17 cellular contexts compared by ENCODE assay signal in genomic region chr15:72488558-72488957, GRCh38. TPM values are rescaled to one million over a fixed set of nuclear protein-coding genes. Genes with fewer than 3 reads are reported as not detected.
DNase-seq lines count a peak whose midpoint lies in the region; ATAC-seq and TF ChIP-seq lines count a peak whose summit lies in the region.
"Had no signal": no experiment of that assay in that cellular context is flagged by ENCODE, and none has a peak within 500 bp of the region (broad histone marks: within the 10 kb centered on the region; RNA-seq: fewer than 3 reads in every experiment).

No MANE protein-coding gene starts in this region.

- H3K9me3 Mint-ChIP-seq in GM23338: no peaks in the 10 kb centered on the region
- H3K9me3 Mint-ChIP-seq in central memory CD8-positive, alpha-beta T cell: no peaks in the 10 kb centered on the region
- H3K9me3 Mint-ChIP-seq in progenitor cell of endocrine pancreas (ENCODE audit: low read depth): no peaks in the 10 kb centered on the region
- no peaks in the 10 kb centered on the region for H3K9me3 Mint-ChIP-seq in activated T-helper 17 cell treated with anti-CD3 and anti-CD28 coated beads, Interleukin-2, amount 50 U/mL, for 72 hours
- H3K9me3 Mint-ChIP-seq in activated CD4-positive, alpha-beta memory T cell treated with anti-CD3 and anti-CD28 coated beads, Interleukin-2, amount 10 ng/mL, durations not matched to agents 7 days and 5 days: no peaks in the 10 kb centered on the region

- ATAC-seq in GM23338: no peak
- no peak for ATAC-seq in central memory CD8-positive, alpha-beta T cell (replicated peaks; ENCODE audit: extremely low read depth, poor library complexity, severe bottlenecking)
- ATAC-seq in activated T-helper 17 cell treated with anti-CD3 and anti-CD28 coated beads, Interleukin-2, amount 50 U/mL, for 72 hours (replicated peaks): no peak
- ATAC-seq: K562, Panc1 had no signal

- no peaks in the 10 kb centered on the region for H3K27me3 Mint-ChIP-seq in GM23338 (ENCODE audit: insufficient read depth, low read depth, poor library complexity)
- H3K27me3 Mint-ChIP-seq in central memory CD8-positive, alpha-beta T cell: no peaks in the 10 kb centered on the region
- H3K27me3 Mint-ChIP-seq in progenitor cell of endocrine pancreas: no peaks in the 10 kb centered on the region
- no peaks in the 10 kb centered on the region for H3K27me3 Mint-ChIP-seq in activated T-helper 17 cell treated with anti-CD3 and anti-CD28 coated beads, Interleukin-2, amount 50 U/mL, for 72 hours
- H3K27me3 Mint-ChIP-seq in activated CD4-positive, alpha-beta memory T cell treated with anti-CD3 and anti-CD28 coated beads, Interleukin-2, amount 10 ng/mL, durations not matched to agents 7 days and 5 days: no peaks in the 10 kb centered on the region

- peaks cover 18% of the 10 kb centered on the region; the same call in 2 of the 3 replicates for H3K36me3 Mint-ChIP-seq in GM23338 (ENCODE audit: low read depth)
- H3K36me3 Mint-ChIP-seq in central memory CD8-positive, alpha-beta T cell (ENCODE audit: insufficient read depth): peaks cover 14% of the 10 kb centered on the region
- peaks cover 10% of the 10 kb centered on the region for H3K36me3 Mint-ChIP-seq in progenitor cell of endocrine pancreas (ENCODE audit: insufficient read depth)
- H3K36me3 Mint-ChIP-seq in activated T-helper 17 cell treated with anti-CD3 and anti-CD28 coated beads, Interleukin-2, amount 50 U/mL, for 72 hours (ENCODE audit: low read depth): peaks cover 37% of the 10 kb centered on the region
- H3K36me3 Mint-ChIP-seq in activated CD4-positive, alpha-beta memory T cell treated with anti-CD3 and anti-CD28 coated beads, Interleukin-2, amount 10 ng/mL, durations not matched to agents 7 days and 5 days (ENCODE audit: low read depth): peaks cover 17% of the 10 kb centered on the region

- H3K27me3 ChIP-seq in GM23338 (ENCODE audit: insufficient read depth): no peaks in the 10 kb centered on the region
- no peaks in the 10 kb centered on the region for H3K27me3 ChIP-seq in thyroid gland
- H3K27me3 ChIP-seq: SJSA1 had no signal

- H3K4me3 Mint-ChIP-seq in GM23338 (no peak overlapping the region), progenitor cell of endocrine pancreas (ENCODE audit: low read depth) (no peak overlapping the region)
- H3K4me3 Mint-ChIP-seq in central memory CD8-positive, alpha-beta T cell: peak overlapping the region; percentile 21
- H3K4me3 Mint-ChIP-seq in activated T-helper 17 cell treated with anti-CD3 and anti-CD28 coated beads, Interleukin-2, amount 50 U/mL, for 72 hours: no peak overlapping the region
- no peak overlapping the region for H3K4me3 Mint-ChIP-seq in activated CD4-positive, alpha-beta memory T cell treated with anti-CD3 and anti-CD28 coated beads, Interleukin-2, amount 10 ng/mL, durations not matched to agents 7 days and 5 days

- TF ChIP-seq POLR2A in thyroid gland (IDR thresholded peaks at IDR 0.05): no peak

- peaks cover 100% of the 10 kb centered on the region for H3K79me2 ChIP-seq in GM23338 (replicated peaks; ENCODE audit: insufficient read depth)

- POLR2A ChIA-PET in activated CD4-positive, alpha-beta memory T cell treated with anti-CD3 and anti-CD28 coated beads, Interleukin-2, amount 10 ng/mL, durations not matched to agents 7 days and 5 days (lab: Charles Lee): interaction anchor here (1.1 kb wide), 1 partner anchor 13 kb away, joined by 3 read pairs; no protein-coding TSS in a partner anchor

- 98 to 100% methylated on average over 2 of the region's 2 CpGs for WGBS in thyroid gland, 2 donors

- no peaks in the 10 kb centered on the region for H3K9me3 ChIP-seq in thyroid gland
- H3K9me3 ChIP-seq: SJSA1 had no signal

- no peaks in the 10 kb centered on the region for H3K9me2 ChIP-seq in GM23338 (ENCODE audit: insufficient read depth)

- H3K36me3 ChIP-seq in GM23338 (ENCODE audit: insufficient read depth): no peaks in the 10 kb centered on the region
- no peaks in the 10 kb centered on the region for H3K36me3 ChIP-seq in thyroid gland

- H3K4me2 ChIP-seq in GM23338: no peak overlapping the region

- H4K20me1 ChIP-seq in GM23338 (replicated peaks; ENCODE audit: insufficient read depth): peaks cover 78% of the 10 kb centered on the region

- H3K4me1 Mint-ChIP-seq in GM23338 (peaks cover 2% of the 10 kb centered on the region), progenitor cell of endocrine pancreas (ENCODE audit: low read depth) (peaks cover 22% of the 10 kb centered on the region)
- peaks cover 75% of the 10 kb centered on the region for H3K4me1 Mint-ChIP-seq in central memory CD8-positive, alpha-beta T cell
- peaks cover 39% of the 10 kb centered on the region for H3K4me1 Mint-ChIP-seq in activated T-helper 17 cell treated with anti-CD3 and anti-CD28 coated beads, Interleukin-2, amount 50 U/mL, for 72 hours
- peaks cover 15% of the 10 kb centered on the region for H3K4me1 Mint-ChIP-seq in activated CD4-positive, alpha-beta memory T cell treated with anti-CD3 and anti-CD28 coated beads, Interleukin-2, amount 10 ng/mL, durations not matched to agents 7 days and 5 days

- no peaks in the 10 kb centered on the region for H3F3A ChIP-seq in GM23338 (replicated peaks; ENCODE audit: low read depth)

- peak overlapping the region; percentile 17; the same call in 1 of the 2 replicates for H3K27ac ChIP-seq in C4-2B
- H3K27ac ChIP-seq in GM23338 (ENCODE audit: low read depth): no peak overlapping the region; the same call in 1 of the 2 replicates
- no peak overlapping the region for H3K27ac ChIP-seq in thyroid gland
- H3K27ac ChIP-seq: SJSA1 had no signal

- H2AFZ ChIP-seq in GM23338: no peak overlapping the region

- TF ChIP-seq CTCF in C4-2B (conservative IDR thresholded peaks at IDR 0.05): no peak
- TF ChIP-seq CTCF in GM23338 (conservative IDR thresholded peaks at IDR 0.05; ENCODE audit: low read depth in 2 of 2): no peak
- TF ChIP-seq CTCF in progenitor cell of endocrine pancreas (IDR thresholded peaks at IDR 0.05; ENCODE audit: unreplicated experiment): no peak
- no peak for TF ChIP-seq CTCF in thyroid gland (IDR thresholded peaks at IDR 0.05)

- no peak for DNase-seq in GM23338 (ENCODE audit: low spot score)
- no peak for DNase-seq in central memory CD8-positive, alpha-beta T cell (ENCODE audit: low spot score in 2 of 2)
- DNase-seq in progenitor cell of endocrine pancreas (ENCODE audit: low spot score, unreplicated experiment): no peak
- no peak for DNase-seq in activated CD4-positive, alpha-beta memory T cell treated with anti-CD3 and anti-CD28 coated beads, Interleukin-2, amount 10 ng/mL, durations not matched to agents 7 days and 5 days
- DNase-seq in thyroid gland: no peak
- DNase-seq: ACHN, C1 segment of cervical spinal cord, DMS153, GF-D8, NCI-H1105 treated with DMSO at 0.1 percent for 48 hours, NCI-H1694, NCI-H2081 treated with DMSO at 0.1 percent for 48 hours had no signal

- H3K4me3 ChIP-seq in GM23338 (no peak overlapping the region), thyroid gland (replicated peaks in 1 of 3) (no peak overlapping the region)
- H3K4me3 ChIP-seq: K562, SJSA1 had no signal

- CTCF ChIA-PET in activated CD4-positive, alpha-beta memory T cell treated with anti-CD3 and anti-CD28 coated beads, Interleukin-2, amount 10 ng/mL, durations not matched to agents 7 days and 5 days (lab: Charles Lee): interaction anchor here (1.2 to 1.7 kb wide), 2 partner anchors 13 to 111 kb away, joined by 3 to 4 read pairs; no protein-coding TSS in a partner anchor

- peak overlapping the region; percentile 47; the same call in 1 of the 2 replicates for H3K27ac Mint-ChIP-seq in GM23338
- peak overlapping the region; percentile 2 for H3K27ac Mint-ChIP-seq in central memory CD8-positive, alpha-beta T cell (ENCODE audit: low read depth)
- H3K27ac Mint-ChIP-seq in progenitor cell of endocrine pancreas: peak overlapping the region; percentile 69
- H3K27ac Mint-ChIP-seq in activated T-helper 17 cell treated with anti-CD3 and anti-CD28 coated beads, Interleukin-2, amount 50 U/mL, for 72 hours: no peak overlapping the region
- no peak overlapping the region for H3K27ac Mint-ChIP-seq in activated CD4-positive, alpha-beta memory T cell treated with anti-CD3 and anti-CD28 coated beads, Interleukin-2, amount 10 ng/mL, durations not matched to agents 7 days and 5 days

- intact Hi-C loops in thyroid gland (cut with DNase I): no loop called here

- H3K4me1 ChIP-seq in GM23338 (ENCODE audit: insufficient read depth) (peaks cover 12% of the 10 kb centered on the region), thyroid gland (peaks cover 28 to 43% of the 10 kb centered on the region in 2 donors)

TF ChIP-seq in GM23338, 12 proteins besides CTCF, POLR2A, EP300 and RAD21 (continues in another document):
- TF ChIP-seq, protein P1, sequence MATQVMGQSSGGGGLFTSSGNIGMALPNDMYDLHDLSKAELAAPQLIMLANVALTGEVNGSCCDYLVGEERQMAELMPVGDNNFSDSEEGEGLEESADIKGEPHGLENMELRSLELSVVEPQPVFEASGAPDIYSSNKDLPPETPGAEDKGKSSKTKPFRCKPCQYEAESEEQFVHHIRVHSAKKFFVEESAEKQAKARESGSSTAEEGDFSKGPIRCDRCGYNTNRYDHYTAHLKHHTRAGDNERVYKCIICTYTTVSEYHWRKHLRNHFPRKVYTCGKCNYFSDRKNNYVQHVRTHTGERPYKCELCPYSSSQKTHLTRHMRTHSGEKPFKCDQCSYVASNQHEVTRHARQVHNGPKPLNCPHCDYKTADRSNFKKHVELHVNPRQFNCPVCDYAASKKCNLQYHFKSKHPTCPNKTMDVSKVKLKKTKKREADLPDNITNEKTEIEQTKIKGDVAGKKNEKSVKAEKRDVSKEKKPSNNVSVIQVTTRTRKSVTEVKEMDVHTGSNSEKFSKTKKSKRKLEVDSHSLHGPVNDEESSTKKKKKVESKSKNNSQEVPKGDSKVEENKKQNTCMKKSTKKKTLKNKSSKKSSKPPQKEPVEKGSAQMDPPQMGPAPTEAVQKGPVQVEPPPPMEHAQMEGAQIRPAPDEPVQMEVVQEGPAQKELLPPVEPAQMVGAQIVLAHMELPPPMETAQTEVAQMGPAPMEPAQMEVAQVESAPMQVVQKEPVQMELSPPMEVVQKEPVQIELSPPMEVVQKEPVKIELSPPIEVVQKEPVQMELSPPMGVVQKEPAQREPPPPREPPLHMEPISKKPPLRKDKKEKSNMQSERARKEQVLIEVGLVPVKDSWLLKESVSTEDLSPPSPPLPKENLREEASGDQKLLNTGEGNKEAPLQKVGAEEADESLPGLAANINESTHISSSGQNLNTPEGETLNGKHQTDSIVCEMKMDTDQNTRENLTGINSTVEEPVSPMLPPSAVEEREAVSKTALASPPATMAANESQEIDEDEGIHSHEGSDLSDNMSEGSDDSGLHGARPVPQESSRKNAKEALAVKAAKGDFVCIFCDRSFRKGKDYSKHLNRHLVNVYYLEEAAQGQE (IDR thresholded peaks at IDR 0.05; ENCODE audit: unreplicated experiment): no peak
- no peak for TF ChIP-seq EZH2phosphoT487 (IDR thresholded peaks at IDR 0.05; ENCODE audit: unreplicated experiment)

RNA-seq across cellular contexts. Expression of gene ARIH1, which starts 14.4 kb away (rescaled TPM):
- total RNA-seq in GM23338 (2014; rRNA removed; shearing (Covaris generic)): 48.6 and 55.3 TPM in 2 replicates
- 19.0 and 30.5 TPM in 2 replicates for polyA plus RNA-seq in GM23338 (2016; fragmentation: Nextera tagmentation; extraction: Ambion mirVana)
- total RNA-seq in progenitor cell of endocrine pancreas: 171 and 202 TPM in 2 replicates
- total RNA-seq in activated T-helper 17 cell treated with anti-CD3 and anti-CD28 coated beads, Interleukin-2, amount 50 U/mL, for 72 hours: 100 to 1,000 TPM; 140 TPM
- total RNA-seq in activated CD4-positive, alpha-beta memory T cell treated with anti-CD3 and anti-CD28 coated beads, Interleukin-2, amount 10 ng/mL, durations not matched to agents 7 days and 5 days: 100 to 1,000 TPM; 133 to 138 TPM
- 10 to 100 TPM; 42.6 to 90.0 (median 58.5) TPM for total RNA-seq in thyroid gland

Comparison
In these comparisons a context has a peak if more than half of its experiments do, and no peak if none do; other contexts are left out.
1. H3K27ac Mint-ChIP-seq: peak in GM23338 (single experiment), central memory CD8-positive, alpha-beta T cell (single experiment) and progenitor cell of endocrine pancreas (single experiment); none in activated T-helper 17 cell treated with anti-CD3 and anti-CD28 coated beads, Interleukin-2, amount 50 U/mL, for 72 hours (single experiment) and activated CD4-positive, alpha-beta memory T cell treated with anti-CD3 and anti-CD28 coated beads, Interleukin-2, amount 10 ng/mL, durations not matched to agents 7 days and 5 days (single experiment).